19 cellular contexts compared by ENCODE assay signal in the genomic region with DNA sequence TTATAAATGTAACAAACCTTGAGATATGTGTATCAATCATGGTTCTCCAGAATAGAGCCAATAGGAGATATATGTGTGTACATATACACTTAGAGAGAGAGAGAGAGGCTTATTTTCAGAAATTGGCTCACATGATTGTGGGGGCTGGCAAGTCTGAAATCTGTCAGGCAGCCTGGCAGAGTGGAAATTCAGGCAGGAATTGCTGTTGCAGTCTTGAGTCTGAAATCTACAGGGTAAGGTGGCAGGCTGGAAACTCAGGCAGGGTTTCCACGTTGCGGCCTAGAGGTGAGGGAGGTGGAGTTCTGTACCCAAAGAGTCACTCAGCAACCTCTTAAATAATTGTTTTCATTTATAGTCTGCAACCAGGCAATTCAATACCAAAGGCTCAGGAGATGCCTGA.
A peak's percentile ranks its signal among the peaks of the same experiment; 100 is the strongest.
DNase-seq lines count a peak whose midpoint lies in the region; ATAC-seq and TF ChIP-seq lines count a peak whose summit lies in the region.
"Had no signal": no experiment of that assay in that cellular context is flagged by ENCODE, and none has a peak within 500 bp of the region (broad histone marks: within the 10 kb centered on the region; RNA-seq: fewer than 3 reads in every experiment).

No MANE protein-coding gene starts in this region.

- H3K4me3 Mint-ChIP-seq in brain (no peak overlapping the region), neural crest cell (no peak overlapping the region)
- H3K4me3 Mint-ChIP-seq in activated CD8-positive, alpha-beta T cell treated with anti-CD3 and anti-CD28 coated beads for 36 hours, result no peak overlapping the region
- H3K4me3 Mint-ChIP-seq: CD4-positive, CD25-positive, alpha-beta regulatory T cell; CD8-positive, alpha-beta memory T cell; H9 had no signal

- TF ChIP-seq CTCF in brain (conservative IDR thresholded peaks at IDR 0.05) (no peak), neural crest cell (conservative IDR thresholded peaks at IDR 0.05) (no peak), Peyer's patch (IDR thresholded peaks at IDR 0.05) (no peak)
- no peak for TF ChIP-seq CTCF in activated CD8-positive, alpha-beta T cell treated with anti-CD3 and anti-CD28 coated beads for 36 hours (IDR thresholded peaks at IDR 0.05)

- H3K4me1 Mint-ChIP-seq in brain (peaks cover 27% of the 10 kb centered on the region), neural crest cell (peaks cover 17% of the 10 kb centered on the region)
- no peaks in the 10 kb centered on the region for H3K4me1 Mint-ChIP-seq in activated CD8-positive, alpha-beta T cell treated with anti-CD3 and anti-CD28 coated beads for 36 hours (ENCODE audit: low read depth)
- H3K4me1 Mint-ChIP-seq: CD4-positive, CD25-positive, alpha-beta regulatory T cell; CD8-positive, alpha-beta memory T cell; H9 had no signal

- CTCF ChIA-PET in activated CD8-positive, alpha-beta T cell treated with anti-CD3 and anti-CD28 coated beads for 36 hours (lab: Charles Lee), result no interaction called here

- H3K36me3 Mint-ChIP-seq in brain (no peaks in the 10 kb centered on the region), neural crest cell (ENCODE audit: low read depth) (no peaks in the 10 kb centered on the region)
- no peaks in the 10 kb centered on the region for H3K36me3 Mint-ChIP-seq in activated CD8-positive, alpha-beta T cell treated with anti-CD3 and anti-CD28 coated beads for 36 hours (ENCODE audit: low read depth)
- H3K36me3 Mint-ChIP-seq: CD4-positive, CD25-positive, alpha-beta regulatory T cell; CD8-positive, alpha-beta memory T cell had no signal

- no peaks in the 10 kb centered on the region for H3K27me3 ChIP-seq in Peyer's patch
- H3K27me3 ChIP-seq: BE2C had no signal

- no peaks in the 10 kb centered on the region for H3K9me3 Mint-ChIP-seq in brain
- no peaks in the 10 kb centered on the region for H3K9me3 Mint-ChIP-seq in neural crest cell
- H3K9me3 Mint-ChIP-seq in activated CD8-positive, alpha-beta T cell treated with anti-CD3 and anti-CD28 coated beads for 36 hours, result no peaks in the 10 kb centered on the region
- H3K9me3 Mint-ChIP-seq: CD8-positive, alpha-beta memory T cell; H9 had no signal

- peaks cover 12% of the 10 kb centered on the region for H3K27me3 Mint-ChIP-seq in brain
- no peaks in the 10 kb centered on the region for H3K27me3 Mint-ChIP-seq in neural crest cell (ENCODE audit: low read depth)
- H3K27me3 Mint-ChIP-seq in activated CD8-positive, alpha-beta T cell treated with anti-CD3 and anti-CD28 coated beads for 36 hours, result peaks cover 10% of the 10 kb centered on the region
- H3K27me3 Mint-ChIP-seq: CD4-positive, CD25-positive, alpha-beta regulatory T cell had no signal

- H3K9me3 ChIP-seq in Peyer's patch, result no peaks in the 10 kb centered on the region
- H3K9me3 ChIP-seq: BE2C had no signal

- no peak overlapping the region for H3K27ac ChIP-seq in Peyer's patch
- H3K27ac ChIP-seq: HL-60 had no signal

- no peak overlapping the region for H3K4me3 ChIP-seq in Peyer's patch
- H3K4me3 ChIP-seq: GM12878 had no signal

- intact Hi-C loops in activated CD8-positive, alpha-beta T cell treated with anti-CD3 and anti-CD28 coated beads for 36 hours (cut with micrococcal nuclease), result no loop called here

- peak overlapping the region; percentile 11 to 60 (median 46) for H3K27ac Mint-ChIP-seq in brain
- H3K27ac Mint-ChIP-seq in neural crest cell (ENCODE audit: unreplicated experiment), result peak overlapping the region; percentile 39
- no peak overlapping the region for H3K27ac Mint-ChIP-seq in activated CD8-positive, alpha-beta T cell treated with anti-CD3 and anti-CD28 coated beads for 36 hours
- H3K27ac Mint-ChIP-seq: CD4-positive, CD25-positive, alpha-beta regulatory T cell; CD8-positive, alpha-beta memory T cell; H9 had no signal

- no peak for TF ChIP-seq POLR2A in Peyer's patch (IDR thresholded peaks at IDR 0.05)

- no peaks in the 10 kb centered on the region for H3K4me1 ChIP-seq in Peyer's patch
- H3K4me1 ChIP-seq: BE2C had no signal

- no peaks in the 10 kb centered on the region for H3K36me3 ChIP-seq in Peyer's patch
- H3K36me3 ChIP-seq: BE2C had no signal

- POLR2A ChIA-PET in activated CD8-positive, alpha-beta T cell treated with anti-CD3 and anti-CD28 coated beads for 36 hours (lab: Charles Lee), result no interaction called here

- ATAC-seq in HG03432 (IDR thresholded peaks at IDR 0.05; ENCODE audit: unreplicated experiment), result no peak
- no peak for ATAC-seq in activated CD8-positive, alpha-beta T cell treated with anti-CD3 and anti-CD28 coated beads for 36 hours
- ATAC-seq: GM12878 had no signal

- DNase-seq in inferior parietal cortex (ENCODE audit: extremely low spot score), result peak; percentile 31
- DNase-seq in neural crest cell (ENCODE audit: low read depth, low spot score), result no peak
- DNase-seq in UCSD-AML1 (lab: John Stamatoyannopoulos, UW; ENCODE audit: unreplicated experiment), result no peak
- no peak for DNase-seq in Peyer's patch
- no peak for DNase-seq in activated CD8-positive, alpha-beta T cell treated with anti-CD3 and anti-CD28 coated beads for 36 hours
- DNase-seq: BE2C; C1 segment of cervical spinal cord; CD4-positive, CD25-positive, alpha-beta regulatory T cell; CD8-positive, alpha-beta memory T cell; COR-L47; DMS 273 treated with DMSO at 0.1 percent for 48 hours; DMS53; DND-41; EL; H9 had no signal
